20 cellular contexts compared by ENCODE assay signal in genomic region chr14:50056457-50056856, GRCh38. TPM values are rescaled to one million over a fixed set of nuclear protein-coding genes. Genes with fewer than 3 reads are reported as not detected.
A peak's percentile ranks its signal among the peaks of the same experiment; 100 is the strongest.
DNase-seq lines count a peak whose midpoint lies in the region; ATAC-seq and TF ChIP-seq lines count a peak whose summit lies in the region.
"Had no signal": no experiment of that assay in that cellular context is flagged by ENCODE, and none has a peak within 500 bp of the region (broad histone marks: within the 10 kb centered on the region; RNA-seq: fewer than 3 reads in every experiment).

No MANE protein-coding gene starts in this region.

- H3K27ac Mint-ChIP-seq in IgD-negative memory B cell (peak overlapping the region in 2 of 3 donors; percentile 23 to 95), endothelial cell (ENCODE audit: unreplicated experiment) (no peak overlapping the region)
- H3K27ac Mint-ChIP-seq: activated CD8-positive, alpha-beta T cell treated with anti-CD3 and anti-CD28 coated beads for 36 hours; activated naive CD4-positive, alpha-beta T cell treated with anti-CD3 and anti-CD28 coated beads, Interleukin-2, amount 50 U/mL, for 72 hours; HFFc6; WTC11 had no signal

- TF ChIP-seq POLR2A in gastroesophageal sphincter (IDR thresholded peaks at IDR 0.05) = no peak

- H3K4me3 ChIP-seq in gastroesophageal sphincter = no peak overlapping the region
- H3K4me3 ChIP-seq: ascending aorta, mucosa of descending colon, SK-N-MC, spleen had no signal

- no peaks in the 10 kb centered on the region for H3K36me3 ChIP-seq in gastroesophageal sphincter
- H3K36me3 ChIP-seq: ascending aorta, spleen had no signal

- no peaks in the 10 kb centered on the region for H3K36me3 Mint-ChIP-seq in IgD-negative memory B cell
- peaks cover 6% of the 10 kb centered on the region for H3K36me3 Mint-ChIP-seq in endothelial cell (ENCODE audit: low read depth, unreplicated experiment)
- H3K36me3 Mint-ChIP-seq: WTC11 had no signal

- TF ChIP-seq EP300 in gastroesophageal sphincter (IDR thresholded peaks at IDR 0.05) = no peak

- H3K27ac ChIP-seq in gastroesophageal sphincter = no peak overlapping the region
- H3K27ac ChIP-seq: ascending aorta, SK-N-MC had no signal

- 74 to 86% methylated on average over 6 to 10 of the region's 15 CpGs for WGBS in gastroesophageal sphincter (ENCODE audit: low coverage in 1 of 2), 2 donors

- ATAC-seq in gastroesophageal sphincter = peak; percentile 23
- ATAC-seq: activated CD8-positive, alpha-beta T cell treated with anti-CD3 and anti-CD28 coated beads for 36 hours; activated naive CD4-positive, alpha-beta T cell treated with anti-CD3 and anti-CD28 coated beads, Interleukin-2, amount 50 U/mL, for 72 hours; effector memory CD8-positive, alpha-beta T cell; mucosa of descending colon had no signal

- H3K4me3 Mint-ChIP-seq in IgD-negative memory B cell = no peak overlapping the region
- no peak overlapping the region for H3K4me3 Mint-ChIP-seq in endothelial cell (ENCODE audit: unreplicated experiment)
- H3K4me3 Mint-ChIP-seq: activated CD8-positive, alpha-beta T cell treated with anti-CD3 and anti-CD28 coated beads for 36 hours; HFFc6; WTC11 had no signal

- H3K27me3 Mint-ChIP-seq in IgD-negative memory B cell = no peaks in the 10 kb centered on the region
- H3K27me3 Mint-ChIP-seq in endothelial cell (ENCODE audit: unreplicated experiment) = peaks cover 12% of the 10 kb centered on the region
- H3K27me3 Mint-ChIP-seq: activated CD8-positive, alpha-beta T cell treated with anti-CD3 and anti-CD28 coated beads for 36 hours; effector memory CD8-positive, alpha-beta T cell had no signal

- TF ChIP-seq CTCF in gastroesophageal sphincter (IDR thresholded peaks at IDR 0.05) (no peak), endothelial cell (IDR thresholded peaks at IDR 0.05; ENCODE audit: unreplicated experiment) (no peak)

- H3K9me3 Mint-ChIP-seq in IgD-negative memory B cell (no peaks in the 10 kb centered on the region), endothelial cell (ENCODE audit: unreplicated experiment) (no peaks in the 10 kb centered on the region)
- H3K9me3 Mint-ChIP-seq: activated CD8-positive, alpha-beta T cell treated with anti-CD3 and anti-CD28 coated beads for 36 hours; effector memory CD8-positive, alpha-beta T cell; HFFc6; WTC11 had no signal

- H3K4me1 Mint-ChIP-seq in IgD-negative memory B cell (peaks cover 14 to 30% (median 15%) of the 10 kb centered on the region in 3 donors), endothelial cell (ENCODE audit: unreplicated experiment) (peaks cover 39% of the 10 kb centered on the region)

- peak; percentile 27 for DNase-seq in activated CD4-positive, CD25-positive, alpha-beta regulatory T cell treated with anti-CD3 and anti-CD28 coated beads, Interleukin-2, amount 50 U/mL, for 72 hours
- DNase-seq in activated CD4-positive, CD25-positive, alpha-beta regulatory T cell (lab: John Stamatoyannopoulos, UW) = no peak
- DNase-seq in retina = peak; percentile 32
- DNase-seq in kidney tubule cell (ENCODE audit: low spot score) = no peak
- DNase-seq in DMS 273 (lab: John Stamatoyannopoulos, UW; ENCODE audit: unreplicated experiment) = no peak
- no peak for DNase-seq in endothelial cell (ENCODE audit: low spot score)
- DNase-seq: activated CD8-positive, alpha-beta T cell treated with anti-CD3 and anti-CD28 coated beads for 36 hours; effector memory CD8-positive, alpha-beta T cell; glutamatergic neuron; HFFc6; NCI-H1417 treated with DMSO at 0.1 percent for 48 hours; NCI-H774; spleen had no signal

- no peaks in the 10 kb centered on the region for H3K27me3 ChIP-seq in gastroesophageal sphincter
- H3K27me3 ChIP-seq: ascending aorta, spleen had no signal

- no peaks in the 10 kb centered on the region for H3K9me3 ChIP-seq in gastroesophageal sphincter
- H3K9me3 ChIP-seq: ascending aorta, mucosa of descending colon, spleen had no signal

- peaks cover 0 to 16% (median 12%) of the 10 kb centered on the region in 3 donors for H3K4me1 ChIP-seq in gastroesophageal sphincter

RNA-seq across cellular contexts. Expression of gene VCPKMT, which starts 59.9 kb away (rescaled TPM):
- polyA plus RNA-seq in IgD-negative memory B cell = 14.0 TPM
- total RNA-seq in gastroesophageal sphincter (1 to 10 TPM in 3 of 4 donors, under 1 TPM in 1; 0.69 to 8.2 (median 4.9) TPM), endothelial cell (ENCODE audit: unreplicated experiment) (8.1 TPM)
- total RNA-seq: ascending aorta had no signal

Comparison
In these comparisons a context has a peak if more than half of its experiments do, and no peak if none do; other contexts are left out.
1. DNase-seq: peak in activated CD4-positive, CD25-positive, alpha-beta regulatory T cell treated with anti-CD3 and anti-CD28 coated beads, Interleukin-2, amount 50 U/mL, for 72 hours (single experiment) and retina (single experiment); none in activated CD4-positive, CD25-positive, alpha-beta regulatory T cell (0 of 4), kidney tubule cell (single experiment), DMS 273 (single experiment) and endothelial cell (single experiment).